Comparison of ENCODE assay signal across 8 cellular contexts in the genomic region with DNA sequence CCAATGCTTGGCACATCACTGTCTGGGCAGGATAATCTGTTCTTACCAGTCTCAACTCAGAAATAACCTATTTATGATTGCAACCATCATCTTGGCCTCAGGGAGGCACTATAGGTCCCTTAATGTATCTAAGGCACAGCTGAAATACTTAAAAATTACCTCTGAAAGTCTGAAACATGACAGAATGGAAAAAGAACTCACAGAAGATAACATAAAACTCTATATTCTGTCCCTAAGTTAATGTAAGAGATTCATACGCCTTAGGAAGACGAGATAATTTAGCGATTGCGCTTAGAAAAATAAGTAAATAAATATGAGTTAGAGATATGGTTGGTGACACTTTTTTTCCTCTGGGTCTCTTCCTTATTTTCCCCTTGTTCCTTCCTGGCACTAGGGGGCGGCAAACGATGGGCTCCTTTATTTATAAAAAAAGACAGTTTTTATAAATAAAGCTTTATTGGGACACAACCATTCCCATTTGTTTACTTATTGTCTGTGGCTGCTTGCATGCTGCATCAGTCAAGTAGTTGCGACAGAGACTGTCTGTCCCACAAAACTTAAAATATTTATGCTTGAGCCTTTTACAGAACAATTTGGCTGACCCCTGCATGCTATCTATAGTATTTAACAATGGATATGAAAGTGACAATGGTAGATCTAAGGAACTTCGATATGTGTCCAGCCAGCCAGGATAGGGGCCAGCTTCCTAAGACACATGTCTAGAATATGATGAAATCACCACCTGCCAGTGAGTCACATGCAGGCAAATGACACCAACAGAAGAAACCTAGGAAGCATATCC.
DNase-seq lines count a peak whose midpoint lies in the region; ATAC-seq and TF ChIP-seq lines count a peak whose summit lies in the region.

No MANE protein-coding gene starts in this region.

- ATAC-seq in HG03139 (IDR thresholded peaks at IDR 0.05; ENCODE audit: unreplicated experiment) (peak; percentile 63), HG03095 (IDR thresholded peaks at IDR 0.05; ENCODE audit: unreplicated experiment) (no peak)
- peak; percentile 52 for ATAC-seq in activated naive CD8-positive, alpha-beta T cell treated with anti-CD3 and anti-CD28 coated beads, Interleukin-2, amount 10 ng/mL, durations not matched to agents 7 days and 5 days (ENCODE audit: low read depth)

- peaks cover 0 to 33% (median 0%) of the 10 kb centered on the region in 4 donors for H3K4me1 ChIP-seq in tibial artery

- no peaks in the 10 kb centered on the region for H3K9me3 Mint-ChIP-seq in activated naive CD8-positive, alpha-beta T cell treated with anti-CD3 and anti-CD28 coated beads, Interleukin-2, amount 10 ng/mL, durations not matched to agents 7 days and 5 days

- no peak overlapping the region for H3K4me3 Mint-ChIP-seq in activated naive CD8-positive, alpha-beta T cell treated with anti-CD3 and anti-CD28 coated beads, Interleukin-2, amount 10 ng/mL, durations not matched to agents 7 days and 5 days

- TF ChIP-seq CTCF in AG10803 (conservative IDR thresholded peaks at IDR 0.05; ENCODE audit: low read length) = peak; percentile 70
- TF ChIP-seq CTCF in GM12875 (IDR thresholded peaks at IDR 0.05; ENCODE audit: borderline replicate concordance, insufficient read depth, low read depth, low read length) = peak; percentile 39; the same call in 1 of the 2 replicates
- peak; percentile 42 to 65 for TF ChIP-seq CTCF in tibial artery (IDR thresholded peaks at IDR 0.05)

- no peaks in the 10 kb centered on the region for H3K36me3 Mint-ChIP-seq in activated naive CD8-positive, alpha-beta T cell treated with anti-CD3 and anti-CD28 coated beads, Interleukin-2, amount 10 ng/mL, durations not matched to agents 7 days and 5 days

- no peaks in the 10 kb centered on the region for H3K27me3 ChIP-seq in tibial artery

- no peaks in the 10 kb centered on the region for H3K4me1 Mint-ChIP-seq in activated naive CD8-positive, alpha-beta T cell treated with anti-CD3 and anti-CD28 coated beads, Interleukin-2, amount 10 ng/mL, durations not matched to agents 7 days and 5 days

- intact Hi-C loops in tibial artery (cut with DNase I; ENCODE audit: low total_unique reads) = loop anchor here (10.0 kb wide), 1 partner anchor 571 kb away; no protein-coding TSS in a partner anchor

- H3K36me3 ChIP-seq in tibial artery = no peaks in the 10 kb centered on the region

- peaks cover 12% of the 10 kb centered on the region for H3K27me3 Mint-ChIP-seq in activated naive CD8-positive, alpha-beta T cell treated with anti-CD3 and anti-CD28 coated beads, Interleukin-2, amount 10 ng/mL, durations not matched to agents 7 days and 5 days

- POLR2A ChIA-PET in activated naive CD8-positive, alpha-beta T cell treated with anti-CD3 and anti-CD28 coated beads, Interleukin-2, amount 10 ng/mL, durations not matched to agents 7 days and 5 days (lab: Charles Lee) = no interaction called here

- H3K4me3 ChIP-seq in AG10803 (ENCODE audit: low read length) = no peak overlapping the region
- H3K4me3 ChIP-seq in GM12875 (ENCODE audit: low read depth, low read length) = no peak overlapping the region
- no peak overlapping the region for H3K4me3 ChIP-seq in tibial artery

- H3K27ac Mint-ChIP-seq in activated naive CD8-positive, alpha-beta T cell treated with anti-CD3 and anti-CD28 coated beads, Interleukin-2, amount 10 ng/mL, durations not matched to agents 7 days and 5 days = no peak overlapping the region

- DNase-seq in AG10803 (ENCODE audit: low read depth) = peak; percentile 58
- peak; percentile 53 for DNase-seq in NCI-H345 (lab: John Stamatoyannopoulos, UW)
- DNase-seq in activated naive CD8-positive, alpha-beta T cell treated with anti-CD3 and anti-CD28 coated beads, Interleukin-2, amount 10 ng/mL, durations not matched to agents 7 days and 5 days = no peak
- DNase-seq in iPS-NIHi11 (ENCODE audit: low spot score) = peak; percentile 53
- no peak for DNase-seq in tibial artery

- H3K27ac ChIP-seq in tibial artery = peak overlapping the region in 1 of 2 donors; percentile 10

- H3K9me3 ChIP-seq in tibial artery = no peaks in the 10 kb centered on the region

Comparison
In these comparisons a context has a peak if more than half of its experiments do, and no peak if none do; other contexts are left out.
1. DNase-seq: peak in AG10803 (single experiment), NCI-H345 (single experiment) and iPS-NIHi11 (single experiment); none in activated naive CD8-positive, alpha-beta T cell treated with anti-CD3 and anti-CD28 coated beads, Interleukin-2, amount 10 ng/mL, durations not matched to agents 7 days and 5 days (single experiment) and tibial artery (0 of 2).
2. Peak in every context shown above with its lines, with median percentiles within 50 percentile points of each other: CTCF ChIP-seq.